ENCODE assay signal across 7 cellular contexts in the genomic region with DNA sequence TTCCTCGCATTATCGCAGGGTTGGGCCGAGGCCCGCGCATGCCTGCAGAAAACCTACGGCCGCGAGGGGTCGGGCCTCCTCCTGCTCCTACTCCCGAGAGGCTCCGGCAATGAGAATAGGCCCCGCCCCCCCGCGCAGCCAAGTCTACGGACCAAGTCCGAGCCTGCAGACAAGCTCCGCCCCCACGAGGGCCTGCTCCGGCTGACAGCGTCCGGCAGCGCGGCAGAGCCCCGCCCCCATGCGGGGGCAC. TPM values are rescaled to one million over a fixed set of nuclear protein-coding genes. Genes with fewer than 3 reads are reported as not detected.
DNase-seq lines count a peak whose midpoint lies in the region; ATAC-seq and TF ChIP-seq lines count a peak whose summit lies in the region.

No MANE protein-coding gene starts in this region.

- H3K4me3 ChIP-seq in kidney epithelial cell (ENCODE audit: low read depth, low read length), result peak overlapping the region; percentile 86

- peak overlapping the region; percentile 98 for H3K27ac ChIP-seq in cingulate gyrus (ENCODE audit: low read depth, low read length)

- TF ChIP-seq POLR2A in GM18505 (IDR thresholded peaks at IDR 0.05; ENCODE audit: borderline replicate concordance, extremely low read depth, insufficient read depth, insufficient read length), result no peak

- peak; percentile 47 for TF ChIP-seq CTCF in kidney epithelial cell (IDR thresholded peaks at IDR 0.05; ENCODE audit: insufficient read depth, low read length, poor library complexity, severe bottlenecking)

- DNase-seq in NCI-H460 (ENCODE audit: extremely low read depth, low read depth) (peak; percentile 99), kidney epithelial cell (ENCODE audit: low read depth) (peak; percentile 98)
- DNase-seq in activated CD4-positive, alpha-beta T cell treated with anti-CD3 and anti-CD28 coated beads for 48 hours, result peak; percentile 100
- peak; percentile 99 to 100 for DNase-seq in stimulated activated CD4-positive, alpha-beta T cell treated with anti-CD3 and anti-CD28 coated beads, Interleukin-1b, Interleukin-23, amount 100 ng/mL, for 1 hour (ENCODE audit: low read depth in 2 of 2)

- peak; percentile 65 for ATAC-seq in GM18505 (IDR thresholded peaks at IDR 0.05; ENCODE audit: unreplicated experiment)
- peak; percentile 65 for ATAC-seq in HG03196 (IDR thresholded peaks at IDR 0.05; ENCODE audit: unreplicated experiment)

- H3K36me3 ChIP-seq in kidney epithelial cell (ENCODE audit: control insufficient read depth, insufficient read depth, low read length), result no peaks in the 10 kb centered on the region

- no peaks in the 10 kb centered on the region for H3K27me3 ChIP-seq in kidney epithelial cell (ENCODE audit: control insufficient read depth, insufficient read depth, low read length)

RNA-seq across cellular contexts. Expression of a gene that starts 3.1 kb away (rescaled TPM):
- 0.92 and 1.4 TPM in 2 replicates for total RNA-seq in NCI-H460 (2014; rRNA removed; shearing (Covaris generic))
- polyA plus RNA-seq in NCI-H460 (2014; cell fraction: nucleus; rRNA removed), result 0.29 and 0.56 TPM in 2 replicates
- 20.8 and 25.6 TPM in 2 replicates for total RNA-seq in kidney epithelial cell

RNA-seq across cellular contexts. Expression of a gene that starts 5.6 kb away (rescaled TPM):
- 9.7 and 10.7 TPM in 2 replicates for total RNA-seq in NCI-H460 (2014; rRNA removed; shearing (Covaris generic))
- polyA plus RNA-seq in NCI-H460 (2014; cell fraction: nucleus; rRNA removed), result 20.7 and 27.9 TPM in 2 replicates
- 37.5 and 40.7 TPM in 2 replicates for total RNA-seq in kidney epithelial cell

RNA-seq across cellular contexts. Expression of a gene that starts 11.5 kb away (rescaled TPM):
- 1.2 and 1.3 TPM in 2 replicates for total RNA-seq in NCI-H460 (2014; rRNA removed; shearing (Covaris generic))
- 3.9 and 4.1 TPM in 2 replicates for polyA plus RNA-seq in NCI-H460 (2014; cell fraction: nucleus; rRNA removed)
- total RNA-seq in kidney epithelial cell, result 0.25 and 2.7 TPM in 2 replicates

RNA-seq across cellular contexts. Expression of a gene that starts 17.4 kb away (rescaled TPM):
- 30.1 and 31.6 TPM in 2 replicates for total RNA-seq in NCI-H460 (2014; rRNA removed; shearing (Covaris generic))
- 24.2 and 32.8 TPM in 2 replicates for polyA plus RNA-seq in NCI-H460 (2014; cell fraction: nucleus; rRNA removed)
- 76.8 and 90.1 TPM in 2 replicates for total RNA-seq in kidney epithelial cell

RNA-seq across cellular contexts. Expression of a gene that starts 19.7 kb away (rescaled TPM):
- total RNA-seq in NCI-H460 (2014; rRNA removed; shearing (Covaris generic)), result 47.7 and 49.0 TPM in 2 replicates
- polyA plus RNA-seq in NCI-H460 (2014; cell fraction: nucleus; rRNA removed), result 26.1 and 26.5 TPM in 2 replicates
- total RNA-seq in kidney epithelial cell, result 57.2 and 62.3 TPM in 2 replicates

Comparison
In these comparisons a context has a peak if more than half of its experiments do, and no peak if none do; other contexts are left out.
1. Peak in every context shown above with its lines: DNase-seq, ATAC-seq, H3K4me3 ChIP-seq and H3K27ac ChIP-seq.